1 cellular context compared by ENCODE assay signal in genomic region chr18:29361843-29362242, GRCh38.
TF ChIP-seq lines count a peak whose summit lies in the region.

No MANE protein-coding gene starts in this region.

TF ChIP-seq in GM23338, 12 proteins besides CTCF, POLR2A, EP300 and RAD21 (continued from another document):
- TF ChIP-seq, protein P1, sequence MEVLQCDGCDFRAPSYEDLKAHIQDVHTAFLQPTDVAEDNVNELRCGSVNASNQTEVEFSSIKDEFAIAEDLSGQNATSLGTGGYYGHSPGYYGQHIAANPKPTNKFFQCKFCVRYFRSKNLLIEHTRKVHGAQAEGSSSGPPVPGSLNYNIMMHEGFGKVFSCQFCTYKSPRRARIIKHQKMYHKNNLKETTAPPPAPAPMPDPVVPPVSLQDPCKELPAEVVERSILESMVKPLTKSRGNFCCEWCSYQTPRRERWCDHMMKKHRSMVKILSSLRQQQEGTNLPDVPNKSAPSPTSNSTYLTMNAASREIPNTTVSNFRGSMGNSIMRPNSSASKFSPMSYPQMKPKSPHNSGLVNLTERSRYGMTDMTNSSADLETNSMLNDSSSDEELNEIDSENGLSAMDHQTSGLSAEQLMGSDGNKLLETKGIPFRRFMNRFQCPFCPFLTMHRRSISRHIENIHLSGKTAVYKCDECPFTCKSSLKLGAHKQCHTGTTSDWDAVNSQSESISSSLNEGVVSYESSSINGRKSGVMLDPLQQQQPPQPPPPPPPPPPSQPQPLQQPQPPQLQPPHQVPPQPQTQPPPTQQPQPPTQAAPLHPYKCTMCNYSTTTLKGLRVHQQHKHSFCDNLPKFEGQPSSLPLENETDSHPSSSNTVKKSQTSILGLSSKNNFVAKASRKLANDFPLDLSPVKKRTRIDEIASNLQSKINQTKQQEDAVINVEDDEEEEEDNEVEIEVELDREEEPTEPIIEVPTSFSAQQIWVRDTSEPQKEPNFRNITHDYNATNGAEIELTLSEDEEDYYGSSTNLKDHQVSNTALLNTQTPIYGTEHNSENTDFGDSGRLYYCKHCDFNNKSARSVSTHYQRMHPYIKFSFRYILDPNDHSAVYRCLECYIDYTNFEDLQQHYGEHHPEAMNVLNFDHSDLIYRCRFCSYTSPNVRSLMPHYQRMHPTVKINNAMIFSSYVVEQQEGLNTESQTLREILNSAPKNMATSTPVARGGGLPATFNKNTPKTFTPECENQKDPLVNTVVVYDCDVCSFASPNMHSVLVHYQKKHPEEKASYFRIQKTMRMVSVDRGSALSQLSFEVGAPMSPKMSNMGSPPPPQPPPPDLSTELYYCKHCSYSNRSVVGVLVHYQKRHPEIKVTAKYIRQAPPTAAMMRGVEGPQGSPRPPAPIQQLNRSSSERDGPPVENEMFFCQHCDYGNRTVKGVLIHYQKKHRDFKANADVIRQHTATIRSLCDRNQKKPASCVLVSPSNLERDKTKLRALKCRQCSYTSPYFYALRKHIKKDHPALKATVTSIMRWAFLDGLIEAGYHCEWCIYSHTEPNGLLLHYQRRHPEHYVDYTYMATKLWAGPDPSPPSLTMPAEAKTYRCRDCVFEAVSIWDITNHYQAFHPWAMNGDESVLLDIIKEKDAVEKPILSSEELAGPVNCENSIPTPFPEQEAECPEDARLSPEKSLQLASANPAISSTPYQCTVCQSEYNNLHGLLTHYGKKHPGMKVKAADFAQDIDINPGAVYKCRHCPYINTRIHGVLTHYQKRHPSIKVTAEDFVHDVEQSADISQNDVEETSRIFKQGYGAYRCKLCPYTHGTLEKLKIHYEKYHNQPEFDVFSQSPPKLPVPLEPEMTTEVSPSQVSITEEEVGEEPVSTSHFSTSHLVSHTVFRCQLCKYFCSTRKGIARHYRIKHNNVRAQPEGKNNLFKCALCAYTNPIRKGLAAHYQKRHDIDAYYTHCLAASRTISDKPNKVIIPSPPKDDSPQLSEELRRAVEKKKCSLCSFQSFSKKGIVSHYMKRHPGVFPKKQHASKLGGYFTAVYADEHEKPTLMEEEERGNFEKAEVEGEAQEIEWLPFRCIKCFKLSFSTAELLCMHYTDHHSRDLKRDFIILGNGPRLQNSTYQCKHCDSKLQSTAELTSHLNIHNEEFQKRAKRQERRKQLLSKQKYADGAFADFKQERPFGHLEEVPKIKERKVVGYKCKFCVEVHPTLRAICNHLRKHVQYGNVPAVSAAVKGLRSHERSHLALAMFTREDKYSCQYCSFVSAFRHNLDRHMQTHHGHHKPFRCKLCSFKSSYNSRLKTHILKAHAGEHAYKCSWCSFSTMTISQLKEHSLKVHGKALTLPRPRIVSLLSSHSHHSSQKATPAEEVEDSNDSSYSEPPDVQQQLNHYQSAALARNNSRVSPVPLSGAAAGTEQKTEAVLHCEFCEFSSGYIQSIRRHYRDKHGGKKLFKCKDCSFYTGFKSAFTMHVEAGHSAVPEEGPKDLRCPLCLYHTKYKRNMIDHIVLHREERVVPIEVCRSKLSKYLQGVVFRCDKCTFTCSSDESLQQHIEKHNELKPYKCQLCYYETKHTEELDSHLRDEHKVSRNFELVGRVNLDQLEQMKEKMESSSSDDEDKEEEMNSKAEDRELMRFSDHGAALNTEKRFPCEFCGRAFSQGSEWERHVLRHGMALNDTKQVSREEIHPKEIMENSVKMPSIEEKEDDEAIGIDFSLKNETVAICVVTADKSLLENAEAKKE (CRISPR knock-in tag; IDR thresholded peaks at IDR 0.05), result no peak
- no peak for TF ChIP-seq EZH2phosphoT487 (IDR thresholded peaks at IDR 0.05; ENCODE audit: unreplicated experiment)
- TF ChIP-seq NANOG (IDR thresholded peaks at IDR 0.05; ENCODE audit: borderline replicate concordance), result no peak
- no peak for TF ChIP-seq ZNF114 (CRISPR knock-in tag; IDR thresholded peaks at IDR 0.05)
- TF ChIP-seq ETS1 (IDR thresholded peaks at IDR 0.05), result no peak
- no peak for TF ChIP-seq ZNF331 (CRISPR knock-in tag; IDR thresholded peaks at IDR 0.05; ENCODE audit: low read depth)
- TF ChIP-seq EZH2 (IDR thresholded peaks at IDR 0.05; ENCODE audit: low read depth, unreplicated experiment), result no peak
- no peak for TF ChIP-seq REST (IDR thresholded peaks at IDR 0.05; ENCODE audit: unreplicated experiment)
